35 cellular contexts compared by ENCODE assay signal in the genomic region with DNA sequence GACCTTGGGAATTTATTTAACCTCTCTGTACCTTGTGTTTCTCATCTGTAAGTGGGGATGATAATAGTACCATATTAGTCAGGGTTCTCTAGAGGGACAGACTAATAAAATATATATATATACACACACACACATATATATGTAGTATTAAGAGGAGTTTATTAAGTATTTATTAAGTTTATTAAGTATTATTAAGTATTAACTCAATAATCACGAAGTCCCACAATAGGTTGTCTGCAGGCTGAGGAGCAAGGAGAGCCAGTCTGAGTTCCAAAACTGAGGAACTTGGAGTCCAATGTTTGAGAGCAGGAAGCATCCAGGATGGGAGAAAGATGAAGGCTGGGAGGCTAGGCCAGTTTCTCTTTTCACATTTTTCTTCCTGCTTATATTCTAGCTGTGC. TPM values are rescaled to one million over a fixed set of nuclear protein-coding genes. Genes with fewer than 3 reads are reported as not detected.
DNase-seq lines count a peak whose midpoint lies in the region; ATAC-seq, FAIRE-seq and TF ChIP-seq lines count a peak whose summit lies in the region.
"Had no signal": no experiment of that assay in that cellular context is flagged by ENCODE, and none has a peak within 500 bp of the region (broad histone marks: within the 10 kb centered on the region; RNA-seq: fewer than 3 reads in every experiment).

No MANE protein-coding gene starts in this region.

- no peaks in the 10 kb centered on the region for H4K20me1 ChIP-seq in K562 (replicated peaks; ENCODE audit: control insufficient read depth, insufficient read depth, low read length)
- H4K20me1 ChIP-seq: BLaER1; BLaER1 treated with 17β-estradiol and CSF1 and Interleukin-3, amounts not matched to agents 10 nM and 100 nM had no signal

- no peaks in the 10 kb centered on the region for H3K79me2 ChIP-seq in K562 (ENCODE audit: control insufficient read depth, insufficient read depth, low read length)

- no peaks in the 10 kb centered on the region for H3K4me1 ChIP-seq in K562 (replicated peaks in 1 of 2; ENCODE audit: control insufficient read depth in 2 of 2, insufficient read depth in 2 of 2, low read length in 2 of 2)
- H3K4me1 ChIP-seq: A549; BE2C; BLaER1; BLaER1 treated with 17β-estradiol and CSF1 and Interleukin-3, amounts not matched to agents 10 nM and 100 nM; Caco-2 had no signal

- intact Hi-C loops in K562 (cut with micrococcal nuclease): no loop called here

- H3K36me3 Mint-ChIP-seq in brain: no peaks in the 10 kb centered on the region
- H3K36me3 Mint-ChIP-seq: CD14-positive monocyte; CD4-positive, alpha-beta memory T cell; CD4-positive, CD25-positive, alpha-beta regulatory T cell; CD8-positive, alpha-beta memory T cell; CD8-positive, alpha-beta T cell had no signal

- peaks cover 25% of the 10 kb centered on the region for H3K4me1 Mint-ChIP-seq in brain
- H3K4me1 Mint-ChIP-seq: B cell; CD14-positive monocyte; CD4-positive, alpha-beta memory T cell; CD8-positive, alpha-beta memory T cell had no signal

- FAIRE-seq in K562 (lab: Jason Lieb, UNC): no peak
- FAIRE-seq: A204.1, A549, D721Med had no signal

- TF ChIP-seq RAD21 in K562 (CRISPR knock-in tag; conservative IDR thresholded peaks at IDR 0.05 in 1 of 2, IDR thresholded peaks at IDR 0.05 in 1 of 2): no peak

- TF ChIP-seq CTCF in K562 (IDR thresholded peaks at IDR 0.05 in 2 of 3, conservative IDR thresholded peaks at IDR 0.05 in 1 of 3; ENCODE audit: insufficient read depth in 2 of 3, low read depth in 1 of 3, low read length in 3 of 3): no peak
- no peak for TF ChIP-seq CTCF in brain (conservative IDR thresholded peaks at IDR 0.05)

- H3K9me1 ChIP-seq in K562 (ENCODE audit: control insufficient read depth, insufficient read depth, low read length): no peaks in the 10 kb centered on the region

- TF ChIP-seq EP300 in K562 (IDR thresholded peaks at IDR 0.05; ENCODE audit: low read length): no peak

- H3K4me3 ChIP-seq in K562: no peak overlapping the region
- H3K4me3 ChIP-seq: A549; BLaER1; BLaER1 treated with 17β-estradiol and CSF1 and Interleukin-3, amounts not matched to agents 10 nM and 100 nM had no signal

- POLR2A ChIA-PET in K562 (lab: Yijun Ruan, JAX): no interaction called here

- TF ChIP-seq POLR2A in K562 (conservative IDR thresholded peaks at IDR 0.05): no peak

- ATAC-seq in K562: no peak
- ATAC-seq: A549; CD8-positive, alpha-beta T cell had no signal

- CTCF ChIA-PET in K562 (lab: Yijun Ruan, JAX; ENCODE audit: low intra/inter-chr PET ratio): no interaction called here

- no TSS peak for BruUV-seq in K562 (replicated peaks; lab: Mats Ljungman, UMichigan)

- H3K27me3 ChIP-seq in K562 (ENCODE audit: control insufficient read depth in 2 of 2, insufficient read depth in 2 of 2, low read length in 2 of 2): peaks cover 7 to 19% of the 10 kb centered on the region in 2 experiments; a peak in 3 of 5 replicates
- H3K27me3 ChIP-seq: BE2C; BLaER1; BLaER1 treated with 17β-estradiol and CSF1 and Interleukin-3, amounts not matched to agents 10 nM and 100 nM had no signal

- DNase-seq in NCI-H82 (lab: John Stamatoyannopoulos, UW): peak; percentile 21
- DNase-seq in NCI-H82 treated with DMSO at 0.1 percent for 48 hours (lab: John Stamatoyannopoulos, UW; ENCODE audit: unreplicated experiment): no peak
- no peak for DNase-seq in K562 (ENCODE audit: extremely low read depth in 1 of 4, low spot score in 3 of 4)
- DNase-seq in cerebellar nuclear complex (lab: John Stamatoyannopoulos, UW): no peak
- no peak for DNase-seq in caudate nucleus (lab: John Stamatoyannopoulos, UW)
- DNase-seq: 8988T; ACHN; AML-193; BE2C; C1 segment of cervical spinal cord; Caco-2; Calu3; CD4-positive, alpha-beta memory T cell; CD4-positive, alpha-beta T cell; CD4-positive, CD25-positive, alpha-beta regulatory T cell; CD8-positive, alpha-beta memory T cell; CD8-positive, alpha-beta T cell; COR-L47; DMS 273 treated with DMSO at 0.1 percent for 48 hours; DMS153; DMS53; DMS79; DMS79 treated with DMSO at 0.1 percent for 48 hours; DND-41; EL had no signal

- no peak overlapping the region for H2AFZ ChIP-seq in K562 (ENCODE audit: low read depth, low read length)

- H3K36me3 ChIP-seq in K562 (ENCODE audit: control insufficient read depth, insufficient read depth, low read length): no peaks in the 10 kb centered on the region
- H3K36me3 ChIP-seq: BE2C; BLaER1; BLaER1 treated with 17β-estradiol and CSF1 and Interleukin-3, amounts not matched to agents 10 nM and 100 nM had no signal

- H3K27me3 Mint-ChIP-seq in brain: no peaks in the 10 kb centered on the region

- no peak overlapping the region for H3K9ac ChIP-seq in K562 (ENCODE audit: insufficient read depth in 1 of 2, low read depth in 2 of 2, low read length in 2 of 2)
- H3K9ac ChIP-seq: BLaER1; BLaER1 treated with 17β-estradiol and CSF1 and Interleukin-3, amounts not matched to agents 10 nM and 100 nM had no signal

- H3K4me3 Mint-ChIP-seq in brain: no peak overlapping the region
- H3K4me3 Mint-ChIP-seq: B cell; CD14-positive monocyte; CD4-positive, alpha-beta memory T cell; CD4-positive, alpha-beta T cell; CD4-positive, CD25-positive, alpha-beta regulatory T cell; CD8-positive, alpha-beta memory T cell; CD8-positive, alpha-beta T cell had no signal

- H3K9me3 Mint-ChIP-seq in brain: no peaks in the 10 kb centered on the region
- H3K9me3 Mint-ChIP-seq: CD14-positive monocyte; CD4-positive, alpha-beta memory T cell; CD4-positive, alpha-beta T cell; CD8-positive, alpha-beta memory T cell; CD8-positive, alpha-beta T cell had no signal

- peak overlapping the region in 3 of 5 experiments; percentile 19 to 85 (median 84) for H3K27ac Mint-ChIP-seq in brain
- H3K27ac Mint-ChIP-seq: B cell; CD14-positive monocyte; CD4-positive, alpha-beta memory T cell; CD4-positive, alpha-beta T cell; CD4-positive, CD25-positive, alpha-beta regulatory T cell; CD8-positive, alpha-beta memory T cell; CD8-positive, alpha-beta T cell had no signal

- in situ Hi-C loops in K562 (cut with MboI): no loop called here

- H3K9me3 ChIP-seq in K562 (replicated peaks; ENCODE audit: control insufficient read depth, insufficient read depth, low read depth, low read length): no peaks in the 10 kb centered on the region
- H3K9me3 ChIP-seq: A549; BE2C; BLaER1; BLaER1 treated with 17β-estradiol and CSF1 and Interleukin-3, amounts not matched to agents 10 nM and 100 nM; Caco-2 had no signal

- H3K4me2 ChIP-seq in K562 (ENCODE audit: insufficient read depth, low read length): no peak overlapping the region
- H3K4me2 ChIP-seq: A549; BLaER1; BLaER1 treated with 17β-estradiol and CSF1 and Interleukin-3, amounts not matched to agents 10 nM and 100 nM had no signal

- 0% methylated on average over 1 of the region's 1 CpG for WGBS in K562 (ENCODE audit: insufficient coverage, low coverage, missing lambda C conversion rate)

- H3K27ac ChIP-seq in K562 (ENCODE audit: extremely low read depth, low read depth, low read length) (no peak overlapping the region), caudate nucleus (ENCODE audit: low read depth, low read length) (no peak overlapping the region)
- H3K27ac ChIP-seq: 22Rv1; A549; BLaER1; BLaER1 treated with 17β-estradiol and CSF1 and Interleukin-3, amounts not matched to agents 10 nM and 100 nM; C4-2B had no signal

TF ChIP-seq in K562, 482 proteins besides CTCF, POLR2A, EP300 and RAD21 (continues in another document):
- 0 out of 2 replicates have a peak, but pooled peaks have one; percentile 48 for TF ChIP-seq ZNF232 (CRISPR knock-in tag; IDR thresholded peaks at IDR 0.05)

RNA-seq across cellular contexts. Expression of a gene that starts 14.8 kb away (rescaled TPM):
- total RNA-seq in K562 (2011; cell fraction: chromatin; rRNA removed; ENCODE audit: low replicate concordance): 38.6 and 46.6 TPM in 2 replicates
- total RNA-seq in K562 (2011; cell fraction: nucleolus; rRNA removed): 24.1 and 26.5 TPM in 2 replicates
- 35.0 and 36.7 TPM in 2 replicates for total RNA-seq in K562 (2011; cell fraction: nucleoplasm; rRNA removed)
- total RNA-seq in K562 (2014; rRNA removed) (24.0 and 24.3 TPM in 2 replicates), K562 (2014; rRNA removed; fragmentation: Illumina TruSeq; extraction: Trizol) (42.2 and 46.7 TPM in 2 replicates), K562 (2015; rRNA removed; fragmentation: Illumina TruSeq; extraction: Trizol) (27.1 and 30.2 TPM in 2 replicates), K562 (2021) (28.4 and 29.9 TPM in 2 replicates)
- polyA plus RNA-seq in K562 (2011; rRNA removed) (80.5 and 98.2 TPM in 2 replicates), K562 (2014; fragmentation: Illumina TruSeq; extraction: Trizol) (31.9 and 34.0 TPM in 2 replicates), K562 (2014; fragmentation: Nextera tagmentation; extraction: Ambion mirVana) (100 to 1,000 TPM in 1 of 2 experiments, 10 to 100 TPM in 1; 97.9 to 107 TPM), K562 (2014; rRNA removed) (31.1 and 32.9 TPM in 2 replicates), brain (ENCODE audit: insufficient read depth, low read depth, low replicate concordance) (3.7 TPM)
- polyA plus RNA-seq in K562 (2011; cell fraction: cytosol; rRNA removed): 33.7 and 43.7 TPM in 2 replicates
- polyA plus RNA-seq in K562 (2011; cell fraction: nucleus; rRNA removed): 35.3 and 54.0 TPM in 2 replicates
- polyA plus RNA-seq in K562 (2012): 24.3 and 32.0 TPM in 2 replicates
- polyA minus RNA-seq in K562 (2011; rRNA and poly(A)+ RNA removed): 60.1 and 69.8 TPM in 2 replicates
- polyA minus RNA-seq in K562 (2011; cell fraction: cytosol; rRNA and poly(A)+ RNA removed): 12.0 and 29.3 TPM in 2 replicates
- 14.1 and 29.9 TPM in 2 replicates for polyA minus RNA-seq in K562 (2011; cell fraction: nucleus; rRNA and poly(A)+ RNA removed)

RNA-seq across cellular contexts. Expression of a gene that starts 21.4 kb away (rescaled TPM):
- 128 and 222 TPM in 2 replicates for total RNA-seq in K562 (2011; cell fraction: chromatin; rRNA removed; ENCODE audit: low replicate concordance)
- total RNA-seq in K562 (2011; cell fraction: nucleolus; rRNA removed): 35.0 and 41.8 TPM in 2 replicates
- 84.0 and 129 TPM in 2 replicates for total RNA-seq in K562 (2011; cell fraction: nucleoplasm; rRNA removed)
- total RNA-seq in K562 (2014; rRNA removed): 75.9 and 84.6 TPM in 2 replicates
- 124 and 129 TPM in 2 replicates for total RNA-seq in K562 (2014; rRNA removed; fragmentation: Illumina TruSeq; extraction: Trizol)
- 110 and 117 TPM in 2 replicates for total RNA-seq in K562 (2015; rRNA removed; fragmentation: Illumina TruSeq; extraction: Trizol)
- total RNA-seq in K562 (2021): 87.6 and 93.9 TPM in 2 replicates
- 74.0 and 96.8 TPM in 2 replicates for polyA plus RNA-seq in K562 (2011; rRNA removed)
- polyA plus RNA-seq in K562 (2011; cell fraction: cytosol; rRNA removed): 21.5 and 25.2 TPM in 2 replicates
- 47.2 and 64.4 TPM in 2 replicates for polyA plus RNA-seq in K562 (2011; cell fraction: nucleus; rRNA removed)
- polyA plus RNA-seq in K562 (2012): 53.3 and 69.4 TPM in 2 replicates
- polyA plus RNA-seq in K562 (2014; fragmentation: Illumina TruSeq; extraction: Trizol): 90.9 and 102 TPM in 2 replicates
- polyA plus RNA-seq in K562 (2014; fragmentation: Nextera tagmentation; extraction: Ambion mirVana): 10 to 100 TPM; 52.2 to 77.9 TPM
- 73.5 and 81.6 TPM in 2 replicates for polyA plus RNA-seq in K562 (2014; rRNA removed)
- polyA minus RNA-seq in K562 (2011; rRNA and poly(A)+ RNA removed): 97.7 and 99.2 TPM in 2 replicates
- polyA minus RNA-seq in K562 (2011; cell fraction: cytosol; rRNA and poly(A)+ RNA removed): 34.0 and 38.4 TPM in 2 replicates
- 76.1 and 92.9 TPM in 2 replicates for polyA minus RNA-seq in K562 (2011; cell fraction: nucleus; rRNA and poly(A)+ RNA removed)
- polyA plus RNA-seq in brain (ENCODE audit: insufficient read depth, low read depth, low replicate concordance): 7.8 TPM
